In genomic region chr6:88708197-88708744, GRCh38 we compare ENCODE assay signal across 1 cellular context.
TF ChIP-seq lines count a peak whose summit lies in the region.

No MANE protein-coding gene starts in this region.

TF ChIP-seq in SK-N-SH, 30 proteins besides CTCF, POLR2A, EP300 and RAD21:
- TF ChIP-seq GATA2 (CRISPR knock-in tag; IDR thresholded peaks at IDR 0.05) = no peak
- TF ChIP-seq GABPA (IDR thresholded peaks at IDR 0.05; ENCODE audit: low read depth) = no peak
- TF ChIP-seq TEAD4 (IDR thresholded peaks at IDR 0.05; ENCODE audit: borderline replicate concordance, insufficient read depth) = no peak
- no peak for TF ChIP-seq PBX3 (IDR thresholded peaks at IDR 0.05)
- TF ChIP-seq TAF1 (IDR thresholded peaks at IDR 0.05; ENCODE audit: borderline replicate concordance, low read depth, low read length) = no peak
- TF ChIP-seq FOXM1 (IDR thresholded peaks at IDR 0.05; ENCODE audit: low read depth) = no peak
- no peak for TF ChIP-seq RFX5 (IDR thresholded peaks at IDR 0.05; ENCODE audit: low read length)
- no peak for TF ChIP-seq MAX (IDR thresholded peaks at IDR 0.05; ENCODE audit: low read depth)
- TF ChIP-seq SMC3 (IDR thresholded peaks at IDR 0.05; ENCODE audit: low read depth, low read length) = no peak
- TF ChIP-seq RXRA (IDR thresholded peaks at IDR 0.05; ENCODE audit: borderline replicate concordance, low read depth) = no peak
- TF ChIP-seq EZH2phosphoT487 (IDR thresholded peaks at IDR 0.05; ENCODE audit: borderline replicate concordance, low read depth) = no peak
